Comparison of ENCODE assay signal across 23 cellular contexts in genomic region chr17:35174835-35175334, GRCh38. TPM values are rescaled to one million over a fixed set of nuclear protein-coding genes. Genes with fewer than 3 reads are reported as not detected.
"Had no signal": no experiment of that assay in that cellular context is flagged by ENCODE, and none has a peak within 500 bp of the region (broad histone marks: within the 10 kb centered on the region; RNA-seq: fewer than 3 reads in every experiment).

No MANE protein-coding gene starts in this region.

- ATAC-seq: activated naive CD8-positive, alpha-beta T cell treated with anti-CD3 and anti-CD28 coated beads, Interleukin-2, amount 50 U/mL, for 24 hours; activated T-cell treated with anti-CD3 and anti-CD28 coated beads, Interleukin-2, amount 50 U/mL, for 72 hours; left lobe of liver; stimulated activated memory B cell treated with anti-CD40 and anti-IgM and Interleukin-4, amounts not matched to agents 10 μg/mL and 1 μg/mL and 100 μg/mL, for 72 hours had no signal

- H3K9me3 Mint-ChIP-seq: stimulated activated memory B cell treated with anti-CD40 and anti-IgM and Interleukin-4, amounts not matched to agents 10 μg/mL and 1 μg/mL and 100 μg/mL, for 72 hours had no signal

- H3K27me3 Mint-ChIP-seq: activated naive CD8-positive, alpha-beta T cell treated with anti-CD3 and anti-CD28 coated beads, Interleukin-2, amount 50 U/mL, for 24 hours had no signal

- H3K36me3 Mint-ChIP-seq: stimulated activated memory B cell treated with anti-CD40 and anti-IgM and Interleukin-4, amounts not matched to agents 10 μg/mL and 1 μg/mL and 100 μg/mL, for 72 hours had no signal

- H3K9me3 ChIP-seq: colonic mucosa, thyroid gland had no signal

- DNase-seq: activated CD4-positive, alpha-beta T cell treated with anti-CD3 and anti-CD28 coated beads for 48 hours; activated CD4-positive, CD25-positive, alpha-beta regulatory T cell; activated naive CD8-positive, alpha-beta T cell treated with anti-CD3 and anti-CD28 coated beads, Interleukin-2, amount 50 U/mL, for 24 hours; activated T-cell treated with anti-CD3 and anti-CD28 coated beads, Interleukin-2, amount 50 U/mL, for 72 hours; brain microvascular endothelial cell; central memory CD4-positive, alpha-beta T cell; colonic mucosa; erythroblast; foreskin melanocyte; hypothalamus; kidney; retina; spleen; stimulated activated CD4-positive, alpha-beta T cell treated with anti-CD3 and anti-CD28 coated beads, Interleukin-4, amount 100 ng/mL, for 4 hours; T-helper 9 cell; thyroid gland had no signal

- H3K27ac ChIP-seq: brain microvascular endothelial cell, colonic mucosa, spleen, thyroid gland had no signal

- H3K36me3 ChIP-seq: brain microvascular endothelial cell, colonic mucosa, spleen, thyroid gland had no signal

- H3K4me3 Mint-ChIP-seq: activated naive CD8-positive, alpha-beta T cell treated with anti-CD3 and anti-CD28 coated beads, Interleukin-2, amount 50 U/mL, for 24 hours; activated T-cell treated with anti-CD3 and anti-CD28 coated beads, Interleukin-2, amount 50 U/mL, for 72 hours; stimulated activated memory B cell treated with anti-CD40 and anti-IgM and Interleukin-4, amounts not matched to agents 10 μg/mL and 1 μg/mL and 100 μg/mL, for 72 hours had no signal

- H3K27ac Mint-ChIP-seq: activated naive CD8-positive, alpha-beta T cell treated with anti-CD3 and anti-CD28 coated beads, Interleukin-2, amount 50 U/mL, for 24 hours; activated T-cell treated with anti-CD3 and anti-CD28 coated beads, Interleukin-2, amount 50 U/mL, for 72 hours; stimulated activated memory B cell treated with anti-CD40 and anti-IgM and Interleukin-4, amounts not matched to agents 10 μg/mL and 1 μg/mL and 100 μg/mL, for 72 hours had no signal

RNA-seq across cellular contexts. Expression of gene SLC35G3, which starts 19.3 kb away (rescaled TPM):
- total RNA-seq: activated T-cell treated with anti-CD3 and anti-CD28 coated beads, Interleukin-2, amount 50 U/mL, for 72 hours; aorta; colonic mucosa; kidney; left lobe of liver; lung; omental fat pad; posterior vena cava; spleen; subcutaneous adipose tissue; thyroid gland had no signal

RNA-seq across cellular contexts. Expression of gene UNC45B, which starts 27.3 kb away (rescaled TPM):
- total RNA-seq: aorta, colonic mucosa, left lobe of liver, posterior vena cava, subcutaneous adipose tissue, thyroid gland had no signal

RNA-seq across cellular contexts. Expression of gene FNDC8, which starts 53.5 kb away (rescaled TPM):
- total RNA-seq: activated T-cell treated with anti-CD3 and anti-CD28 coated beads, Interleukin-2, amount 50 U/mL, for 72 hours; aorta; colonic mucosa; kidney; left lobe of liver; lung; omental fat pad; posterior vena cava; spleen; subcutaneous adipose tissue; thyroid gland had no signal
